In genomic region chr4:142474398-142475087, GRCh38 we compare ENCODE assay signal across 12 cellular contexts.
A peak's percentile ranks its signal among the peaks of the same experiment; 100 is the strongest.
DNase-seq lines count a peak whose midpoint lies in the region; ATAC-seq and TF ChIP-seq lines count a peak whose summit lies in the region.
"Had no signal": no experiment of that assay in that cellular context is flagged by ENCODE, and none has a peak within 500 bp of the region (broad histone marks: within the 10 kb centered on the region; RNA-seq: fewer than 3 reads in every experiment).

No MANE protein-coding gene starts in this region.

- DNase-seq in EL (peak; percentile 21), NCI-H2029 (lab: John Stamatoyannopoulos, UW) (peak; percentile 98), amniotic epithelial cell (ENCODE audit: low read depth) (peak; percentile 2), osteoblast (ENCODE audit: insufficient read length, low spot score, missing footprints) (peak; percentile 19), foreskin melanocyte (no peak)
- no peak for DNase-seq in effector CD8-positive, alpha-beta T cell (lab: John Stamatoyannopoulos, UW)
- DNase-seq: activated CD8-positive, alpha-beta T cell treated with anti-CD3 and anti-CD28 coated beads, Interleukin-2, amount 10 ng/mL, durations not matched to agents 7 days and 5 days; DND-41 had no signal

- H3K79me2 ChIP-seq in osteoblast (ENCODE audit: insufficient read depth, low read length): no peaks in the 10 kb centered on the region

- H2AFZ ChIP-seq in osteoblast (ENCODE audit: low read length): peak overlapping the region; percentile 0

- no peaks in the 10 kb centered on the region for H3K27me3 ChIP-seq in osteoblast (ENCODE audit: insufficient read depth, low read length)
- H3K27me3 ChIP-seq: sigmoid colon had no signal

- TF ChIP-seq CTCF in osteoblast (IDR thresholded peaks at IDR 0.05; ENCODE audit: extremely low read depth, low read depth, low read length): no peak

- no peaks in the 10 kb centered on the region for H4K20me1 ChIP-seq in osteoblast (ENCODE audit: insufficient read depth, low read length)

- H3K9me3 ChIP-seq in osteoblast (ENCODE audit: low read depth, low read length): no peaks in the 10 kb centered on the region
- H3K9me3 ChIP-seq: sigmoid colon had no signal

- peaks cover 3% of the 10 kb centered on the region for H3K4me1 ChIP-seq in osteoblast (ENCODE audit: insufficient read depth, low read length)
- H3K4me1 ChIP-seq: sigmoid colon had no signal

- H3K36me3 ChIP-seq in osteoblast (ENCODE audit: insufficient read depth, low read length): no peaks in the 10 kb centered on the region
- H3K36me3 ChIP-seq: sigmoid colon had no signal

- H3K27ac ChIP-seq in osteoblast (ENCODE audit: low read depth, low read length): no peak overlapping the region
- H3K27ac ChIP-seq: sigmoid colon had no signal

- no peak for ATAC-seq in HG03571 (IDR thresholded peaks at IDR 0.05; ENCODE audit: unreplicated experiment)
- ATAC-seq in HG03175 (IDR thresholded peaks at IDR 0.05; ENCODE audit: unreplicated experiment): no peak
- ATAC-seq: activated CD8-positive, alpha-beta T cell treated with anti-CD3 and anti-CD28 coated beads, Interleukin-2, amount 10 ng/mL, durations not matched to agents 7 days and 5 days; SK-N-SH treated with all-trans-retinoic acid at 6 μM for 48 hours had no signal

- no peak overlapping the region for H3K4me3 ChIP-seq in osteoblast (ENCODE audit: insufficient read depth, low read length)
- H3K4me3 ChIP-seq: sigmoid colon had no signal

- H3K4me2 ChIP-seq in osteoblast (ENCODE audit: insufficient read depth, low read length): no peak overlapping the region

Comparison
In these comparisons a context has a peak if more than half of its experiments do, and no peak if none do; other contexts are left out.
1. DNase-seq: peak in EL (single experiment), NCI-H2029 (single experiment), amniotic epithelial cell (single experiment) and osteoblast (single experiment); none in effector CD8-positive, alpha-beta T cell (single experiment) and foreskin melanocyte (single experiment).